34 cellular contexts compared by ENCODE assay signal in genomic region chr11:36077886-36078685, GRCh38.
A peak's percentile ranks its signal among the peaks of the same experiment; 100 is the strongest.
DNase-seq lines count a peak whose midpoint lies in the region; ATAC-seq, FAIRE-seq and TF ChIP-seq lines count a peak whose summit lies in the region.
"Had no signal": no experiment of that assay in that cellular context is flagged by ENCODE, and none has a peak within 500 bp of the region (broad histone marks: within the 10 kb centered on the region; RNA-seq: fewer than 3 reads in every experiment).

No MANE protein-coding gene starts in this region.

- no peaks in the 10 kb centered on the region for H4K20me1 ChIP-seq in IMR-90 (ENCODE audit: insufficient read depth, low read length)

- TF ChIP-seq CTCF in IMR-90 (conservative IDR thresholded peaks at IDR 0.05; ENCODE audit: low read depth, low read length) (no peak), bronchial epithelial cell (IDR thresholded peaks at IDR 0.05; ENCODE audit: insufficient read depth, low read length, severe bottlenecking) (no peak), nephron progenitor cell (IDR thresholded peaks at IDR 0.05) (no peak), left lung (IDR thresholded peaks at IDR 0.05) (no peak)

- no peak for TF ChIP-seq RAD21 in IMR-90 (IDR thresholded peaks at IDR 0.05; ENCODE audit: low read length)

- dilution Hi-C loops in IMR-90 (cut with HindIII; ENCODE audit: low sequenced_read_pairs, unreplicated experiment), result no loop called here

- H3K9me3 Mint-ChIP-seq in nephron progenitor cell, result peaks cover 34% of the 10 kb centered on the region
- H3K9me3 Mint-ChIP-seq: activated CD4-positive, alpha-beta memory T cell treated with anti-CD3 and anti-CD28 coated beads for 36 hours; CD8-positive, alpha-beta memory T cell had no signal

- peaks cover 12% of the 10 kb centered on the region for H3K9me1 ChIP-seq in IMR-90 (ENCODE audit: insufficient read depth, low read length)

- H3K4me3 ChIP-seq in IMR-90 (ENCODE audit: insufficient read depth, low read depth, low read length) (no peak overlapping the region), bronchial epithelial cell (ENCODE audit: low read depth, low read length) (no peak overlapping the region), left lung (no peak overlapping the region), MG63 (no peak overlapping the region)
- H3K4me3 ChIP-seq: psoas muscle, sigmoid colon, SJSA1, thoracic aorta had no signal

- no peak overlapping the region for H3K4ac ChIP-seq in IMR-90 (ENCODE audit: low read depth, low read length)

- in situ Hi-C loops in IMR-90 (cut with MboI; ENCODE audit: low sequenced_read_pairs), result no loop called here

- H3K79me1 ChIP-seq in IMR-90 (ENCODE audit: low read depth in 1 of 2, low read length in 2 of 2), result peaks cover 7 to 13% of the 10 kb centered on the region in 2 experiments; a peak in 2 of 4 replicates

- BruUV-seq in IMR-90 (replicated peaks; lab: Mats Ljungman, UMichigan), result no TSS peak

- no peak overlapping the region for H2BK15ac ChIP-seq in IMR-90 (ENCODE audit: low read depth, low read length)

- DNase-seq in A172 (ENCODE audit: low spot score), result peak; percentile 62
- DNase-seq in IMR-90, result no peak
- peak; percentile 24 for DNase-seq in bronchial epithelial cell (ENCODE audit: low read depth)
- DNase-seq in nephron progenitor cell, result no peak
- DNase-seq in left lung, result no peak
- no peak for DNase-seq in MG63
- no peak for DNase-seq in NCI-H1436 treated with DMSO at 0.1 percent for 48 hours (lab: John Stamatoyannopoulos, UW)
- DNase-seq: activated CD4-positive, alpha-beta memory T cell treated with anti-CD3 and anti-CD28 coated beads for 36 hours; activated CD8-positive, alpha-beta memory T cell treated with anti-CD3 and anti-CD28 coated beads, Interleukin-2, amount 50 U/mL, for 4 hours; activated naive CD4-positive, alpha-beta T cell treated with anti-CD3 and anti-CD28 coated beads, Interleukin-2, amount 50 U/mL, for 16 hours; amniotic stem cell; CD8-positive, alpha-beta memory T cell; DMS 273 treated with DMSO at 0.1 percent for 48 hours; effector CD8-positive, alpha-beta T cell; erythroblast; Karpas-422; left cardiac atrium; NCI-H1092 treated with DMSO at 0.1 percent for 48 hours; NCI-H187 treated with DMSO at 0.1 percent for 48 hours; NCI-H2171 treated with DMSO at 0.1 percent for 48 hours; NCI-H526; NK-92 treated with Interleukin-12 subunit alpha and Interleukin-12 subunit beta, amount 100 ng/mL, for 24 hours; psoas muscle; sigmoid colon; stimulated activated CD4-positive, alpha-beta T cell treated with anti-CD3 and anti-CD28 coated beads, Interleukin-15, amount 100 ng/mL, for 24 hours; stimulated activated naive CD4-positive, alpha-beta T cell treated with Interleukin-2 at 50 U/mL for 16 hours had no signal

- no peak for ATAC-seq in IMR-90 (ENCODE audit: low read depth)
- no peak for ATAC-seq in left lung
- no peak for ATAC-seq in HG02885 (IDR thresholded peaks at IDR 0.05; ENCODE audit: poor library complexity, unreplicated experiment)
- ATAC-seq: activated CD4-positive, CD25-positive, alpha-beta regulatory T cell treated with anti-CD3 and anti-CD28 coated beads, Interleukin-2, amount 50 U/mL, for 24 hours; HCT116; left cardiac atrium; psoas muscle had no signal

- no peak for FAIRE-seq in bronchial epithelial cell (lab: Jason Lieb, UNC)
- FAIRE-seq: frontal cortex had no signal

- no peak overlapping the region for H4K91ac ChIP-seq in IMR-90 (ENCODE audit: insufficient read depth, low read depth, low read length)

- H3K9me3 ChIP-seq in IMR-90 (ENCODE audit: control insufficient read depth, insufficient read depth, low read length), result no peaks in the 10 kb centered on the region
- no peaks in the 10 kb centered on the region for H3K9me3 ChIP-seq in left lung
- H3K9me3 ChIP-seq in MG63, result peaks cover 19% of the 10 kb centered on the region
- H3K9me3 ChIP-seq: neutrophil, psoas muscle, sigmoid colon, SJSA1, thoracic aorta had no signal

- peaks cover 3% of the 10 kb centered on the region; the same call in 1 of the 2 replicates for H3K36me3 ChIP-seq in IMR-90 (ENCODE audit: control insufficient read depth, insufficient read depth, low read length)
- peaks cover 5% of the 10 kb centered on the region for H3K36me3 ChIP-seq in bronchial epithelial cell (ENCODE audit: control insufficient read depth, insufficient read depth, low read length)
- peaks cover 0 to 13% of the 10 kb centered on the region in 2 donors for H3K36me3 ChIP-seq in left lung
- peaks cover 5% of the 10 kb centered on the region; the same call in 1 of the 2 replicates for H3K36me3 ChIP-seq in MG63
- H3K36me3 ChIP-seq: neutrophil, SJSA1, thoracic aorta had no signal

- no peak overlapping the region for H2BK20ac ChIP-seq in IMR-90 (ENCODE audit: low read depth, low read length)

- H3K27me3 ChIP-seq in IMR-90 (ENCODE audit: control insufficient read depth, insufficient read depth, low read length) (no peaks in the 10 kb centered on the region), bronchial epithelial cell (ENCODE audit: control insufficient read depth, insufficient read depth, low read length) (no peaks in the 10 kb centered on the region), left lung (no peaks in the 10 kb centered on the region), MG63 (no peaks in the 10 kb centered on the region)
- H3K27me3 ChIP-seq: neutrophil, sigmoid colon, SJSA1 had no signal

- H2AK5ac ChIP-seq in IMR-90 (ENCODE audit: low read depth, low read length), result no peak overlapping the region

- CTCF ChIA-PET in IMR-90 (lab: Yijun Ruan, JAX), result no interaction called here

- no peaks in the 10 kb centered on the region for H3K27me3 Mint-ChIP-seq in nephron progenitor cell (ENCODE audit: low read depth, poor library complexity)

- H3K23ac ChIP-seq in IMR-90 (ENCODE audit: low read depth, low read length), result no peak overlapping the region

- no peak overlapping the region for H3K56ac ChIP-seq in IMR-90 (ENCODE audit: extremely low read depth, insufficient read depth, low read length)

- peak overlapping the region; percentile 5 for H2AK9ac ChIP-seq in IMR-90 (replicated peaks; ENCODE audit: low read depth, low read length, poor library complexity)

- H3K4me2 ChIP-seq in IMR-90 (ENCODE audit: low read depth, low read length), result no peak overlapping the region

- no peak for TF ChIP-seq POLR2A in IMR-90 (IDR thresholded peaks at IDR 0.05; ENCODE audit: low read depth, low read length)

- H3K27ac Mint-ChIP-seq in nephron progenitor cell, result peak overlapping the region; percentile 40
- H3K27ac Mint-ChIP-seq: activated CD4-positive, alpha-beta memory T cell treated with anti-CD3 and anti-CD28 coated beads for 36 hours; B cell had no signal

- 90% methylated on average over 5 of the region's 10 CpGs; no CpG with 5 or more reads in 1 of the 2 experiments for WGBS in IMR-90 (ENCODE audit: extremely low coverage in 2 of 2, insufficient read length in 1 of 2), 2 experiments

- intact Hi-C loops in IMR-90 (cut with micrococcal nuclease) (no loop called here), left lung (cut with DNase I) (no loop called here)

- no peak overlapping the region for H2BK120ac ChIP-seq in IMR-90 (ENCODE audit: low read depth, low read length)

- no peak overlapping the region for H3K14ac ChIP-seq in IMR-90 (replicated peaks; ENCODE audit: low read depth, low read length)

- H3K4me1 ChIP-seq in IMR-90 (ENCODE audit: control insufficient read depth, insufficient read depth, low read length), result peaks cover 15% of the 10 kb centered on the region
- H3K4me1 ChIP-seq in left lung, result peaks cover 3 to 9% of the 10 kb centered on the region in 2 donors

- H3K18ac ChIP-seq in IMR-90 (ENCODE audit: low read depth, low read length), result no peak overlapping the region

- H3K9ac ChIP-seq in IMR-90 (ENCODE audit: low read depth, low read length), result no peak overlapping the region

- H4K5ac ChIP-seq in IMR-90 (ENCODE audit: low read depth, low read length), result no peak overlapping the region

- POLR2A ChIA-PET in IMR-90 (lab: Charles Lee; ENCODE audit: unreplicated experiment), result no interaction called here

- H2BK5ac ChIP-seq in IMR-90 (ENCODE audit: low read depth, low read length, poor library complexity, severe bottlenecking), result no peak overlapping the region

- no peak overlapping the region for H4K8ac ChIP-seq in IMR-90 (ENCODE audit: low read depth in 2 of 2, low read length in 2 of 2)

- H3K27ac ChIP-seq in IMR-90 (ENCODE audit: insufficient read depth, low read length) (no peak overlapping the region), left lung (no peak overlapping the region)
- H3K27ac ChIP-seq: neutrophil, psoas muscle, sigmoid colon, SJSA1, thoracic aorta had no signal

- no peak overlapping the region for H2AFZ ChIP-seq in IMR-90 (replicated peaks; ENCODE audit: low read length, poor library complexity)

- H3K4me3 Mint-ChIP-seq in nephron progenitor cell, result no peak overlapping the region
- H3K4me3 Mint-ChIP-seq: activated CD4-positive, alpha-beta memory T cell treated with anti-CD3 and anti-CD28 coated beads for 36 hours; B cell; CD8-positive, alpha-beta memory T cell had no signal

- peaks cover 18% of the 10 kb centered on the region for H3K4me1 Mint-ChIP-seq in nephron progenitor cell
- H3K4me1 Mint-ChIP-seq: B cell; CD8-positive, alpha-beta memory T cell had no signal

- peaks cover 58% of the 10 kb centered on the region for H3K36me3 Mint-ChIP-seq in nephron progenitor cell (ENCODE audit: low read depth)
- H3K36me3 Mint-ChIP-seq: activated CD4-positive, alpha-beta memory T cell treated with anti-CD3 and anti-CD28 coated beads for 36 hours; CD8-positive, alpha-beta memory T cell had no signal

TF ChIP-seq in IMR-90, 13 proteins besides CTCF, POLR2A, EP300 and RAD21 (continues in another document):
- TF ChIP-seq FOS (IDR thresholded peaks at IDR 0.05; ENCODE audit: low read depth, low read length) (no peak), SMC3 (IDR thresholded peaks at IDR 0.05; ENCODE audit: low read depth, low read length) (no peak), MAFK (IDR thresholded peaks at IDR 0.05; ENCODE audit: low read depth, low read length) (no peak), RCOR1 (IDR thresholded peaks at IDR 0.05; ENCODE audit: insufficient replicate concordance, low read length) (no peak), CHD1 (IDR thresholded peaks at IDR 0.05; ENCODE audit: low read depth, low read length) (no peak), BHLHE40 (IDR thresholded peaks at IDR 0.05; ENCODE audit: low read depth, low read length) (no peak), MXI1 (IDR thresholded peaks at IDR 0.05; ENCODE audit: borderline replicate concordance, low read depth, low read length) (no peak), NFE2L2 (IDR thresholded peaks at IDR 0.05; ENCODE audit: low read depth, low read length) (no peak), USF2 (IDR thresholded peaks at IDR 0.05; ENCODE audit: low read depth, low read length) (no peak), MAZ (IDR thresholded peaks at IDR 0.05; ENCODE audit: borderline replicate concordance, low read depth, low read length) (no peak)

Comparison
In these comparisons a context has a peak if more than half of its experiments do, and no peak if none do; other contexts are left out.
1. DNase-seq: peak in A172 (single experiment) and bronchial epithelial cell (single experiment); none in IMR-90 (single experiment), nephron progenitor cell (single experiment), left lung (0 of 2), MG63 (single experiment) and NCI-H1436 treated with DMSO at 0.1 percent for 48 hours (single experiment).